ENCODE assay signal across 8 cellular contexts in genomic region chr20:56554869-56555268, GRCh38. TPM values are rescaled to one million over a fixed set of nuclear protein-coding genes. Genes with fewer than 3 reads are reported as not detected.
DNase-seq lines count a peak whose midpoint lies in the region; ATAC-seq and TF ChIP-seq lines count a peak whose summit lies in the region.

No MANE protein-coding gene starts in this region.

- H3K27ac ChIP-seq in testis, result no peak overlapping the region

- no peak for TF ChIP-seq CTCF in testis (IDR thresholded peaks at IDR 0.05)

- no peak overlapping the region for H3K4me3 Mint-ChIP-seq in activated T-helper 17 cell treated with anti-CD3 and anti-CD28 coated beads, Interleukin-2, amount 50 U/mL, for 72 hours

- H3K27ac Mint-ChIP-seq in activated T-helper 17 cell treated with anti-CD3 and anti-CD28 coated beads, Interleukin-2, amount 50 U/mL, for 72 hours, result no peak overlapping the region

- H3K9me3 Mint-ChIP-seq in activated T-helper 17 cell treated with anti-CD3 and anti-CD28 coated beads, Interleukin-2, amount 50 U/mL, for 72 hours, result no peaks in the 10 kb centered on the region

- no peaks in the 10 kb centered on the region for H3K9me3 ChIP-seq in testis

- H3K36me3 Mint-ChIP-seq in activated T-helper 17 cell treated with anti-CD3 and anti-CD28 coated beads, Interleukin-2, amount 50 U/mL, for 72 hours (ENCODE audit: low read depth), result no peaks in the 10 kb centered on the region

- H3K36me3 ChIP-seq in testis (ENCODE audit: low read depth, missing control alignments), result no peaks in the 10 kb centered on the region

- H3K27me3 ChIP-seq in testis, result no peaks in the 10 kb centered on the region

- no peaks in the 10 kb centered on the region for H3K4me1 ChIP-seq in testis

- ATAC-seq in GM19372 (IDR thresholded peaks at IDR 0.05; ENCODE audit: low read depth, unreplicated experiment) (peak; percentile 76), HG03139 (IDR thresholded peaks at IDR 0.05; ENCODE audit: unreplicated experiment) (peak; percentile 87), left ventricle myocardium superior (peak; percentile 94)
- ATAC-seq in activated T-helper 17 cell treated with anti-CD3 and anti-CD28 coated beads, Interleukin-2, amount 50 U/mL, for 72 hours (replicated peaks), result peak; percentile 90

- H3K27me3 Mint-ChIP-seq in activated T-helper 17 cell treated with anti-CD3 and anti-CD28 coated beads, Interleukin-2, amount 50 U/mL, for 72 hours, result no peaks in the 10 kb centered on the region

- H3K4me1 Mint-ChIP-seq in activated T-helper 17 cell treated with anti-CD3 and anti-CD28 coated beads, Interleukin-2, amount 50 U/mL, for 72 hours, result peaks cover 6% of the 10 kb centered on the region

- peak; percentile 92 for DNase-seq in DMS79 (lab: John Stamatoyannopoulos, UW)
- peak; percentile 73 for DNase-seq in NCI-H2227 (lab: John Stamatoyannopoulos, UW; ENCODE audit: unreplicated experiment)
- no peak for DNase-seq in left ventricle myocardium superior
- peak; percentile 68 for DNase-seq in stromal cell of bone marrow (ENCODE audit: low read depth)
- no peak for DNase-seq in testis

- WGBS in testis, 2 donors, result 34 to 52% methylated on average over 4 of the region's 4 CpGs

- intact Hi-C loops in left ventricle myocardium superior (cut with micrococcal nuclease) (no loop called here), testis (cut with DNase I; ENCODE audit: low total_unique reads) (no loop called here)

- TF ChIP-seq POLR2A in testis (IDR thresholded peaks at IDR 0.05), result no peak

- no peak overlapping the region for H3K4me3 ChIP-seq in testis

RNA-seq across cellular contexts. Expression of gene FAM209B, which starts 21.8 kb away (rescaled TPM):
- 1 to 10 TPM in 1 of 2 donors, under 1 TPM in 1; 0.74 to 1.5 TPM for total RNA-seq in activated T-helper 17 cell treated with anti-CD3 and anti-CD28 coated beads, Interleukin-2, amount 50 U/mL, for 72 hours
- not detected for total RNA-seq in left ventricle myocardium superior
- 10 to 100 TPM; 50.7 to 89.4 TPM for total RNA-seq in testis
- polyA plus RNA-seq in testis (ENCODE audit: insufficient read depth, low read depth, low replicate concordance), result 153 TPM

RNA-seq across cellular contexts. Expression of gene FAM209A, which starts 30.3 kb away (rescaled TPM):
- total RNA-seq in activated T-helper 17 cell treated with anti-CD3 and anti-CD28 coated beads, Interleukin-2, amount 50 U/mL, for 72 hours, result 1 to 10 TPM; 1.4 to 1.6 TPM
- total RNA-seq in left ventricle myocardium superior (not detected), testis (10 to 100 TPM; 31.3 to 53.7 TPM)
- polyA plus RNA-seq in testis (ENCODE audit: insufficient read depth, low read depth, low replicate concordance), result 111 TPM

Comparison
In these comparisons a context has a peak if more than half of its experiments do, and no peak if none do; other contexts are left out.
1. DNase-seq: peak in DMS79 (single experiment), NCI-H2227 (single experiment) and stromal cell of bone marrow (single experiment); none in left ventricle myocardium superior (single experiment) and testis (single experiment).
2. RNA of gene FAM209B, which starts 21.8 kb away (total RNA-seq): 50.7 to 89.4 TPM in testis; 0.74 to 1.5 TPM in activated T-helper 17 cell treated with anti-CD3 and anti-CD28 coated beads, Interleukin-2, amount 50 U/mL, for 72 hours and not detected in left ventricle myocardium superior (single experiment); every median in the first group is over 10 times any median in the second.
3. RNA of gene FAM209A, which starts 30.3 kb away (total RNA-seq): 31.3 to 53.7 TPM in testis; 1.4 to 1.6 TPM in activated T-helper 17 cell treated with anti-CD3 and anti-CD28 coated beads, Interleukin-2, amount 50 U/mL, for 72 hours and not detected in left ventricle myocardium superior (single experiment); every median in the first group is over 10 times any median in the second.
4. Peak in every context shown above with its lines, with median percentiles within 50 percentile points of each other: ATAC-seq.